ENCODE assay signal across 20 cellular contexts in genomic region chr16:78866556-78866955, GRCh38.
DNase-seq lines count a peak whose midpoint lies in the region; ATAC-seq and TF ChIP-seq lines count a peak whose summit lies in the region.
"Had no signal": no experiment of that assay in that cellular context is flagged by ENCODE, and none has a peak within 500 bp of the region (broad histone marks: within the 10 kb centered on the region; RNA-seq: fewer than 3 reads in every experiment).

No MANE protein-coding gene starts in this region.

- H2AFZ ChIP-seq in trophoblast cell (ENCODE audit: insufficient read depth, low read length, poor library complexity): no peak overlapping the region

- H3K23ac ChIP-seq in trophoblast cell (ENCODE audit: low read length): peak overlapping the region; percentile 24

- H3K9me3 ChIP-seq in heart left ventricle (no peaks in the 10 kb centered on the region), trophoblast cell (ENCODE audit: insufficient read depth, low read depth, low read length) (no peaks in the 10 kb centered on the region), thyroid gland (no peaks in the 10 kb centered on the region)
- H3K9me3 ChIP-seq: BE2C, Caco-2 had no signal

- TF ChIP-seq POLR2A in heart left ventricle (IDR thresholded peaks at IDR 0.05): no peak
- no peak for TF ChIP-seq POLR2A in thyroid gland (IDR thresholded peaks at IDR 0.05)

- no peaks in the 10 kb centered on the region for H3K79me1 ChIP-seq in trophoblast cell (ENCODE audit: low read length)

- no peak overlapping the region for H2AK5ac ChIP-seq in trophoblast cell (ENCODE audit: low read length)

- no peak overlapping the region for H2BK120ac ChIP-seq in trophoblast cell (ENCODE audit: insufficient read depth, low read length, poor library complexity)

- H3K79me2 ChIP-seq in trophoblast cell (ENCODE audit: control insufficient read depth, insufficient read depth, low read length, poor library complexity): no peaks in the 10 kb centered on the region

- no peak overlapping the region for H3K4me3 ChIP-seq in heart left ventricle
- H3K4me3 ChIP-seq in trophoblast cell (ENCODE audit: low read depth, low read length): no peak overlapping the region
- H3K4me3 ChIP-seq in thyroid gland (replicated peaks in 1 of 3): no peak overlapping the region

- H3K4me1 ChIP-seq in heart left ventricle (peaks cover 0 to 12% (median 10%) of the 10 kb centered on the region in 12 donors), trophoblast cell (ENCODE audit: control insufficient read depth in 1 of 2, insufficient read depth in 2 of 2, low read length in 2 of 2) (peaks cover 0 to 4% of the 10 kb centered on the region in 2 experiments), thyroid gland (peaks cover 9 to 13% of the 10 kb centered on the region in 2 donors)
- H3K4me1 ChIP-seq: BE2C, Caco-2 had no signal

- TF ChIP-seq CTCF in heart left ventricle (IDR thresholded peaks at IDR 0.05) (no peak), thyroid gland (IDR thresholded peaks at IDR 0.05) (no peak)

- no peak overlapping the region for H2BK12ac ChIP-seq in trophoblast cell (ENCODE audit: low read length)

- no peak overlapping the region for H3K14ac ChIP-seq in trophoblast cell (ENCODE audit: low read length)

- WGBS in heart left ventricle, 4 donors: 18 to 61% (median 29%) methylated on average over 5 of the region's 5 CpGs
- no CpG with 5 or more reads among the region's 5 CpGs for WGBS in trophoblast cell (ENCODE audit: extremely low coverage, insufficient coverage, insufficient read length)
- 10 to 15% methylated on average over 5 of the region's 5 CpGs for WGBS in thyroid gland, 2 donors

- intact Hi-C loops in Right ventricle myocardium superior (cut with DNase I): no loop called here
- intact Hi-C loops in cardiac septum (cut with DNase I): no loop called here
- intact Hi-C loops in heart left ventricle (cut with DNase I): no loop called here
- intact Hi-C loops in thyroid gland (cut with DNase I): no loop called here

- H3K18ac ChIP-seq in trophoblast cell (ENCODE audit: low read length): no peak overlapping the region

- no peak overlapping the region for H3K4me2 ChIP-seq in trophoblast cell (ENCODE audit: low read length)

- DNase-seq in Right ventricle myocardium superior: peak; percentile 51
- no peak for DNase-seq in cardiac septum (ENCODE audit: low spot score)
- DNase-seq in heart left ventricle: peak in 2 of 5 donors; percentile 18 to 42
- DNase-seq in trophoblast cell: no peak
- DNase-seq in thyroid gland: peak; percentile 46 to 66
- DNase-seq in medulla oblongata (ENCODE audit: extremely low spot score): no peak
- DNase-seq in NCI-H69 (lab: John Stamatoyannopoulos, UW): no peak
- DNase-seq: BE2C; Caco-2; CD4-positive, alpha-beta T cell; GF-D8; Kasumi-1; MM.1S; NCI-H1092 treated with DMSO at 0.1 percent for 48 hours; NCI-H2081; NCI-H2171 treated with DMSO at 0.1 percent for 48 hours; NCI-H446; NCI-H526 treated with DMSO at 0.1 percent for 48 hours; SHP77 had no signal

- H3K36me3 ChIP-seq in heart left ventricle (no peaks in the 10 kb centered on the region), trophoblast cell (ENCODE audit: control insufficient read depth in 1 of 2, insufficient read depth in 2 of 2, low read length in 2 of 2) (no peaks in the 10 kb centered on the region), thyroid gland (no peaks in the 10 kb centered on the region)
- H3K36me3 ChIP-seq: BE2C had no signal

- H3K27ac ChIP-seq in heart left ventricle (no peak overlapping the region), trophoblast cell (ENCODE audit: low read depth, low read length) (no peak overlapping the region), thyroid gland (no peak overlapping the region)

- no peak overlapping the region for H4K12ac ChIP-seq in trophoblast cell (ENCODE audit: low read depth, low read length)

- no peak overlapping the region for H2BK5ac ChIP-seq in trophoblast cell (ENCODE audit: low read depth, low read length, poor library complexity)

- no peak overlapping the region for H4K91ac ChIP-seq in trophoblast cell (ENCODE audit: low read depth, low read length)

- ATAC-seq in Right ventricle myocardium superior (ENCODE audit: poor library complexity): peak; percentile 97
- peak; percentile 83 to 96 (median 92) for ATAC-seq in heart left ventricle
- no peak for ATAC-seq in GM21515 (IDR thresholded peaks at IDR 0.05; ENCODE audit: unreplicated experiment)

- no peak overlapping the region for H4K8ac ChIP-seq in trophoblast cell (ENCODE audit: low read depth, low read length)

- H3K4ac ChIP-seq in trophoblast cell (ENCODE audit: low read depth, low read length): no peak overlapping the region

- H3K27me3 ChIP-seq in heart left ventricle (no peaks in the 10 kb centered on the region), trophoblast cell (ENCODE audit: insufficient read depth, low read length) (no peaks in the 10 kb centered on the region), thyroid gland (no peaks in the 10 kb centered on the region)
- H3K27me3 ChIP-seq: BE2C had no signal

- no peak overlapping the region for H3K9ac ChIP-seq in trophoblast cell (ENCODE audit: low read length)

Comparison
In these comparisons a context has a peak if more than half of its experiments do, and no peak if none do; other contexts are left out.
1. DNase-seq: peak in Right ventricle myocardium superior (single experiment) and thyroid gland (2 of 2); none in cardiac septum (single experiment), trophoblast cell (0 of 2), medulla oblongata (single experiment) and NCI-H69 (single experiment).